In the genomic region with DNA sequence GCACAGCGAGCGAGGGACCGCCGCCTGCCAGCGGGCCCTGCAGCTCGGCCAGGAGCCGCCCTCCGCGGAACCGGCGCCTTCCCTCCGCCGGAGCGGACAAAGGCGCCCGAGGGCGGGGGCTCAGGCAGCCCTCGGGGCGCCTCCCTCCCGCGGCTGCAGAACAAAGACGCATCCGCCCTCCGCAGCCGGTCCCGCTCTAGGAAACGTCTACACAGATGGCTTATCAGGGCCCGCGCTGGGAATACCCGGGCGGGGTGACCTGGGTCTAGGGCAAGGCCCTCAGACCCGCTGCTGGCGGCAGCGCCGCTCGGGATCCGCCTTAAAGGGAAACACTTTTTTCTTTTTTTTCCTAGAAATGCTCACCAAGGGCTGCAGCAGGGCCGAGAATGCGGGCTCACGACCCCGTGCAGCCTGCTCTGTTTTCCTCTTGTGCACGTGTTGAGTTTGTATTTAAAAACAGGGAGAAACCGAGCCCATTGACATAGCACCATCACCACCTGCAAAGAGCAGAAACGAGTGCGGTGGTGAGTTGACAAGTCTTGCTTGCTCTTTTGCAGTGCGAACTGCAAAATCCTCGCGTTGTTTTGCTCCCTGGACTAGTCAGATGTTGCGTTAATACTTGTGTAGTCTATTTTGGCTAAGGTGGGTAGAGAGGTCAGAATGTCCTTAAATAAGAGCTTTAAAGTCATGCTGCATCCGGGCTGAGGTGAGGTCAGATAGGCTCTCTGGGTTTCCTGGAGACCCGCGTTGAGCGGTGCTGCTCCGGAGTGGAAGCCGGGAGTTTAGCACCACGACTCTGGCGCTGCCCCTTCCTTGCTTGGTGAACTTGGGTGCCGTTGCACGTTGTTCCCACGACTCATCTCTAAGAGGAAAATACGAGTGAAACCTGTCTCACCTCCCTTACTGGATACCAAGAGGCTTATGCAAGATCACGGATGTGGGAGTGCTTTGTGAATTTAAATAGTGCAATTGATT, we compare ENCODE assay signal across 8 cellular contexts. TPM values are rescaled to one million over a fixed set of nuclear protein-coding genes. Genes with fewer than 3 reads are reported as not detected.
DNase-seq lines count a peak whose midpoint lies in the region; TF ChIP-seq lines count a peak whose summit lies in the region.

No MANE protein-coding gene starts in this region.

- no peaks in the 10 kb centered on the region for H3K9me3 Mint-ChIP-seq in HFFc6
- no peaks in the 10 kb centered on the region for H3K9me3 Mint-ChIP-seq in brain

- peak overlapping the region; percentile 90 for H3K4me3 Mint-ChIP-seq in HFFc6
- H3K4me3 Mint-ChIP-seq in brain, result peak overlapping the region; percentile 89 to 96 (median 90)

- H3K27me3 ChIP-seq in iPS-18a (ENCODE audit: control insufficient read depth, insufficient read depth, low read length), result peaks cover 55% of the 10 kb centered on the region
- no peaks in the 10 kb centered on the region for H3K27me3 ChIP-seq in skeletal muscle tissue (ENCODE audit: control insufficient read depth in 3 of 3, insufficient read depth in 3 of 3, low read length in 3 of 3)

- H3K27me3 Mint-ChIP-seq in HFFc6 (ENCODE audit: insufficient read depth), result peaks cover 1% of the 10 kb centered on the region
- peaks cover 7% of the 10 kb centered on the region for H3K27me3 Mint-ChIP-seq in brain

- DNase-seq in GM12865 (ENCODE audit: low read depth) (peak; percentile 57), HFFc6 (no peak), MV-4-11 (lab: John Stamatoyannopoulos, UW) (peak; percentile 47), T-helper 9 cell (peak; percentile 58), kidney glomerular epithelial cell (lab: John Stamatoyannopoulos, UW) (no peak)

- H3K4me3 ChIP-seq in GM12865 (ENCODE audit: low read depth, low read length) (peak overlapping the region; percentile 68), iPS-18a (ENCODE audit: low read length) (peak overlapping the region; percentile 81), skeletal muscle tissue (ENCODE audit: low read length in 3 of 3) (peak overlapping the region; percentile 71 to 84 (median 80))

- TF ChIP-seq CTCF in GM12865 (IDR thresholded peaks at IDR 0.05; ENCODE audit: insufficient read depth, low read depth, low read length, missing control alignments) (no peak), HFFc6 (IDR thresholded peaks at IDR 0.05) (no peak), brain (conservative IDR thresholded peaks at IDR 0.05) (no peak)

- H3K4me1 ChIP-seq in iPS-18a (ENCODE audit: control insufficient read depth, low read depth, low read length) (peaks cover 14% of the 10 kb centered on the region), skeletal muscle tissue (ENCODE audit: control insufficient read depth in 3 of 3, insufficient read depth in 3 of 3, low read length in 3 of 3) (peaks cover 34 to 54% (median 39%) of the 10 kb centered on the region in 3 donors)

- peak overlapping the region; percentile 60 for H3K9ac ChIP-seq in iPS-18a (ENCODE audit: low read length)
- H3K9ac ChIP-seq in skeletal muscle tissue (ENCODE audit: low read depth in 1 of 3, low read length in 3 of 3), result peak overlapping the region; percentile 63 to 93 (median 66)

- H3K36me3 Mint-ChIP-seq in HFFc6 (ENCODE audit: low read depth), result no peaks in the 10 kb centered on the region
- H3K36me3 Mint-ChIP-seq in brain, result no peaks in the 10 kb centered on the region

- peaks cover 53% of the 10 kb centered on the region for H3K4me1 Mint-ChIP-seq in HFFc6 (ENCODE audit: low read depth)
- H3K4me1 Mint-ChIP-seq in brain, result peaks cover 36% of the 10 kb centered on the region

- H3K27ac Mint-ChIP-seq in HFFc6 (peak overlapping the region; percentile 94), brain (peak overlapping the region; percentile 92 to 99 (median 99))

- H3K27ac ChIP-seq in iPS-18a (ENCODE audit: low read length), result peak overlapping the region; percentile 43
- H3K27ac ChIP-seq in skeletal muscle tissue (ENCODE audit: low read depth, low read length), result peak overlapping the region; percentile 74

- H3K9me3 ChIP-seq in iPS-18a (ENCODE audit: control insufficient read depth, low read depth, low read length) (no peaks in the 10 kb centered on the region), skeletal muscle tissue (ENCODE audit: control insufficient read depth in 3 of 3, low read length in 3 of 3) (no peaks in the 10 kb centered on the region)

- H3K36me3 ChIP-seq in iPS-18a (ENCODE audit: control insufficient read depth, low read depth, low read length), result no peaks in the 10 kb centered on the region
- H3K36me3 ChIP-seq in skeletal muscle tissue (ENCODE audit: control insufficient read depth in 3 of 3, insufficient read depth in 3 of 3, low read length in 3 of 3), result no peaks in the 10 kb centered on the region

RNA-seq across cellular contexts. Expression of a gene that starts 1.1 kb away (rescaled TPM):
- total RNA-seq in HFFc6 (2021; fragmentation: NEBNext Ultra II Directional; extraction: Animal tissue kit (Norgen Biotek cat#: 25700)), result 10 to 100 TPM; 10.1 to 13.9 (median 11.9) TPM
- polyA plus RNA-seq in brain (ENCODE audit: insufficient read depth, low read depth, low replicate concordance), result 49.1 TPM
- 10.4 TPM for total RNA-seq in skeletal muscle tissue

RNA-seq across cellular contexts. Expression of a gene that starts 41.7 kb away (rescaled TPM):
- total RNA-seq in HFFc6 (2021; fragmentation: NEBNext Ultra II Directional; extraction: Animal tissue kit (Norgen Biotek cat#: 25700)), result 1 to 10 TPM; 2.0 to 3.6 (median 2.8) TPM
- not detected for polyA plus RNA-seq in brain (ENCODE audit: insufficient read depth, low read depth, low replicate concordance)
- total RNA-seq in skeletal muscle tissue, result 1.0 TPM

Comparison
In these comparisons a context has a peak if more than half of its experiments do, and no peak if none do; other contexts are left out.
1. DNase-seq: peak in GM12865 (single experiment), MV-4-11 (single experiment) and T-helper 9 cell (single experiment); none in HFFc6 (single experiment) and kidney glomerular epithelial cell (single experiment).
2. Peak in every context shown above with its lines, with median percentiles within 50 percentile points of each other: H3K4me3 ChIP-seq.